Comparison of ENCODE assay signal across 11 cellular contexts in genomic region chr14:73567365-73567764, GRCh38. TPM values are rescaled to one million over a fixed set of nuclear protein-coding genes. Genes with fewer than 3 reads are reported as not detected.
DNase-seq lines count a peak whose midpoint lies in the region; ATAC-seq, FAIRE-seq and TF ChIP-seq lines count a peak whose summit lies in the region.
"Had no signal": no experiment of that assay in that cellular context is flagged by ENCODE, and none has a peak within 500 bp of the region (broad histone marks: within the 10 kb centered on the region; RNA-seq: fewer than 3 reads in every experiment).

No MANE protein-coding gene starts in this region.

- WGBS in HepG2 (ENCODE audit: low lambda C conversion rate): 81% methylated on average over 7 of the region's 7 CpGs
- no CpG with 5 or more reads among the region's 7 CpGs for WGBS in H9 (ENCODE audit: extremely low coverage, insufficient read length, low lambda C conversion rate)

- H3K79me2 ChIP-seq in HepG2 (ENCODE audit: insufficient read depth, low read length) (peaks cover 27% of the 10 kb centered on the region), H9 (ENCODE audit: insufficient read depth, low read length) (no peaks in the 10 kb centered on the region)

- H4K8ac ChIP-seq in H9 (replicated peaks; ENCODE audit: insufficient read length, low read depth, low read length): no peak overlapping the region

- DNase-seq in activated T-cell treated with anti-CD3 and anti-CD28 coated beads, Interleukin-2, amount 50 U/mL, for 24 hours: no peak
- DNase-seq in activated T-cell treated with anti-CD3 and anti-CD28 coated beads, Interleukin-2, amount 50 U/mL, for 1 hour: no peak
- DNase-seq in activated naive CD8-positive, alpha-beta T cell treated with anti-CD3 and anti-CD28 coated beads, Interleukin-2, amount 10 ng/mL, durations not matched to agents 7 days and 5 days: no peak
- DNase-seq in HepG2 (ENCODE audit: low spot score): peak; percentile 7
- no peak for DNase-seq in H9
- DNase-seq in NCI-H1694 (lab: John Stamatoyannopoulos, UW): no peak
- DNase-seq: left colon had no signal

- H3K14ac ChIP-seq in H9 (ENCODE audit: insufficient read depth, low read length): no peak overlapping the region

- no peak overlapping the region for H2AK5ac ChIP-seq in H9 (ENCODE audit: insufficient read length, low read length)

- no peak overlapping the region for H3K4ac ChIP-seq in H9 (ENCODE audit: low read depth, low read length)

- FAIRE-seq in HepG2 (lab: Jason Lieb, UNC): no peak
- FAIRE-seq: G401.6 had no signal

- H3K23ac ChIP-seq in H9 (ENCODE audit: insufficient read length, low read depth, low read length): no peak overlapping the region

- H3K9me3 ChIP-seq in HepG2 (ENCODE audit: low read length): no peaks in the 10 kb centered on the region
- H3K9me3 ChIP-seq in subcutaneous abdominal adipose tissue (ENCODE audit: control insufficient read depth in 5 of 5, low read length in 5 of 5): peaks cover 0 to 3% (median 0%) of the 10 kb centered on the region in 5 donors
- H3K9me3 ChIP-seq in H9 (ENCODE audit: control insufficient read depth, low read depth, low read length): no peaks in the 10 kb centered on the region
- H3K9me3 ChIP-seq: right atrium auricular region had no signal

- TF ChIP-seq EP300 in HepG2 (IDR thresholded peaks at IDR 0.05; ENCODE audit: low read depth in 2 of 2, low read length in 2 of 2): no peak
- TF ChIP-seq EP300 in HepG2 (CRISPR knock-in tag; IDR thresholded peaks at IDR 0.05; ENCODE audit: borderline replicate concordance): no peak

- intact Hi-C loops in HepG2 (cut with micrococcal nuclease; ENCODE audit: unreplicated experiment): loop anchor here (10.0 kb wide), 1 partner anchor 53 kb away; no protein-coding TSS in a partner anchor

- H2AFZ ChIP-seq in HepG2 (ENCODE audit: low read length) (no peak overlapping the region), H9 (ENCODE audit: low read length) (no peak overlapping the region)

- H4K91ac ChIP-seq in H9 (ENCODE audit: insufficient read length, low read depth, low read length): no peak overlapping the region

- H3K9ac ChIP-seq in HepG2 (ENCODE audit: insufficient read depth, low read depth, low read length): peak overlapping the region; percentile 92
- peak overlapping the region in 4 of 5 donors; percentile 6 to 79 (median 66) for H3K9ac ChIP-seq in subcutaneous abdominal adipose tissue (ENCODE audit: low read length in 5 of 5)
- H3K9ac ChIP-seq in H9 (ENCODE audit: extremely low read depth, insufficient read length, low read length): no peak overlapping the region

- H3K27me3 ChIP-seq in HepG2 (ENCODE audit: control insufficient read depth in 1 of 2, insufficient read depth in 2 of 2, low read length in 2 of 2) (no peaks in the 10 kb centered on the region), subcutaneous abdominal adipose tissue (ENCODE audit: control insufficient read depth in 5 of 5, insufficient read depth in 4 of 5, low read length in 5 of 5) (no peaks in the 10 kb centered on the region), H9 (ENCODE audit: insufficient read depth, low read length) (no peaks in the 10 kb centered on the region)
- H3K27me3 ChIP-seq: right atrium auricular region had no signal

- TF ChIP-seq POLR2A in HepG2 (IDR thresholded peaks at IDR 0.05; ENCODE audit: insufficient read depth in 1 of 2, low read depth in 2 of 2, low read length in 2 of 2): no peak

- peak overlapping the region; percentile 90 for H3K4me3 Mint-ChIP-seq in activated T-cell treated with anti-CD3 and anti-CD28 coated beads, Interleukin-2, amount 50 U/mL, for 24 hours
- peak overlapping the region; percentile 95 for H3K4me3 Mint-ChIP-seq in activated naive CD8-positive, alpha-beta T cell treated with anti-CD3 and anti-CD28 coated beads, Interleukin-2, amount 10 ng/mL, durations not matched to agents 7 days and 5 days
- no peak overlapping the region for H3K4me3 Mint-ChIP-seq in H9

- H3K36me3 ChIP-seq in HepG2 (replicated peaks in 1 of 2; ENCODE audit: control insufficient read depth in 1 of 2, insufficient read depth in 2 of 2, low read length in 2 of 2) (no peaks in the 10 kb centered on the region), subcutaneous abdominal adipose tissue (ENCODE audit: control insufficient read depth in 5 of 5, insufficient read depth in 5 of 5, low read length in 5 of 5) (no peaks in the 10 kb centered on the region)
- H3K36me3 ChIP-seq: right atrium auricular region had no signal

- no peak overlapping the region for H3K56ac ChIP-seq in H9 (ENCODE audit: insufficient read length, low read depth, low read length)

- H3K4me3 ChIP-seq in HepG2 (replicated peaks in 1 of 3; ENCODE audit: insufficient read depth in 1 of 3, low read depth in 2 of 3, low read length in 3 of 3) (peak overlapping the region; percentile 63 to 76 (median 74); a peak in 5 of 6 replicates), subcutaneous abdominal adipose tissue (ENCODE audit: low read depth in 1 of 5, low read length in 5 of 5) (peak overlapping the region; percentile 50 to 84 (median 82))

- H2BK120ac ChIP-seq in H9 (ENCODE audit: low read depth, low read length, poor library complexity, severe bottlenecking): no peak overlapping the region

- ATAC-seq in activated naive CD8-positive, alpha-beta T cell treated with anti-CD3 and anti-CD28 coated beads, Interleukin-2, amount 10 ng/mL, durations not matched to agents 7 days and 5 days (ENCODE audit: low read depth): no peak
- ATAC-seq in HepG2 (no peak), GM18861 (IDR thresholded peaks at IDR 0.05; ENCODE audit: unreplicated experiment) (no peak)
- ATAC-seq: left colon had no signal

- H2BK20ac ChIP-seq in H9 (ENCODE audit: low read depth, low read length, poor library complexity, severe bottlenecking): no peak overlapping the region

- no peak overlapping the region for H3T11ph ChIP-seq in H9 (ENCODE audit: low read length)

- peaks cover 31% of the 10 kb centered on the region for H3K4me1 ChIP-seq in HepG2 (ENCODE audit: insufficient read depth, low read length)
- peaks cover 2 to 47% (median 35%) of the 10 kb centered on the region in 5 donors for H3K4me1 ChIP-seq in subcutaneous abdominal adipose tissue (ENCODE audit: control insufficient read depth in 5 of 5, insufficient read depth in 5 of 5, low read length in 5 of 5)
- peaks cover 3% of the 10 kb centered on the region; the same call in 1 of the 2 replicates for H3K4me1 ChIP-seq in H9 (ENCODE audit: insufficient read depth, low read length)

- CTCF ChIA-PET in HepG2 (lab: Yijun Ruan, JAX; ENCODE audit: low intra/inter-chr PET ratio, low total read pairs): no interaction called here

- no peak for TF ChIP-seq RAD21 in HepG2 (CRISPR knock-in tag; IDR thresholded peaks at IDR 0.05)

- H2BK15ac ChIP-seq in H9 (ENCODE audit: low read depth, low read length): no peak overlapping the region

- peaks cover 59% of the 10 kb centered on the region for H3K36me3 Mint-ChIP-seq in activated T-cell treated with anti-CD3 and anti-CD28 coated beads, Interleukin-2, amount 50 U/mL, for 24 hours (ENCODE audit: low read depth)
- peaks cover 18% of the 10 kb centered on the region for H3K36me3 Mint-ChIP-seq in activated naive CD8-positive, alpha-beta T cell treated with anti-CD3 and anti-CD28 coated beads, Interleukin-2, amount 10 ng/mL, durations not matched to agents 7 days and 5 days
- H3K36me3 Mint-ChIP-seq in H9 (ENCODE audit: insufficient read depth in 1 of 3, low read depth in 3 of 3): peaks cover 10 to 29% (median 27%) of the 10 kb centered on the region in 3 experiments

- H3K4me1 Mint-ChIP-seq in activated T-cell treated with anti-CD3 and anti-CD28 coated beads, Interleukin-2, amount 50 U/mL, for 24 hours (ENCODE audit: low read depth): peaks cover 48% of the 10 kb centered on the region
- peaks cover 33% of the 10 kb centered on the region for H3K4me1 Mint-ChIP-seq in activated naive CD8-positive, alpha-beta T cell treated with anti-CD3 and anti-CD28 coated beads, Interleukin-2, amount 10 ng/mL, durations not matched to agents 7 days and 5 days
- peaks cover 24 to 31% of the 10 kb centered on the region in 2 experiments for H3K4me1 Mint-ChIP-seq in H9

- H3K27ac Mint-ChIP-seq in activated T-cell treated with anti-CD3 and anti-CD28 coated beads, Interleukin-2, amount 50 U/mL, for 24 hours: peak overlapping the region; percentile 98
- H3K27ac Mint-ChIP-seq in activated naive CD8-positive, alpha-beta T cell treated with anti-CD3 and anti-CD28 coated beads, Interleukin-2, amount 10 ng/mL, durations not matched to agents 7 days and 5 days: peak overlapping the region; percentile 98
- H3K27ac Mint-ChIP-seq in H9: no peak overlapping the region

- no TSS peak for BruUV-seq in HepG2 (replicated peaks; lab: Mats Ljungman, UMichigan)

- H3K4me2 ChIP-seq in HepG2 (ENCODE audit: low read depth, low read length) (peak overlapping the region; percentile 86), H9 (ENCODE audit: insufficient read depth, insufficient read length, low read length) (no peak overlapping the region)

- H3K27me3 Mint-ChIP-seq in activated T-cell treated with anti-CD3 and anti-CD28 coated beads, Interleukin-2, amount 50 U/mL, for 24 hours: no peaks in the 10 kb centered on the region
- no peaks in the 10 kb centered on the region for H3K27me3 Mint-ChIP-seq in activated naive CD8-positive, alpha-beta T cell treated with anti-CD3 and anti-CD28 coated beads, Interleukin-2, amount 10 ng/mL, durations not matched to agents 7 days and 5 days
- H3K27me3 Mint-ChIP-seq in H9 (ENCODE audit: low read depth): peaks cover 15% of the 10 kb centered on the region

- H3K23me2 ChIP-seq in H9 (ENCODE audit: insufficient read length, low read depth, low read length, poor library complexity, severe bottlenecking): peaks cover 7% of the 10 kb centered on the region

- POLR2A ChIA-PET in activated naive CD8-positive, alpha-beta T cell treated with anti-CD3 and anti-CD28 coated beads, Interleukin-2, amount 10 ng/mL, durations not matched to agents 7 days and 5 days (lab: Charles Lee): interaction anchor here (1.3 to 3.7 kb wide), 3 partner anchors 58 to 77 kb away, joined by 3 to 23 read pairs (median 4); partner anchors contain the start of gene RIOX1
- POLR2A ChIA-PET in HepG2 (lab: Yijun Ruan, JAX): interaction anchor here (1.3 to 6.4 kb wide), 4 partner anchors 30 to 319 kb away, joined by 3 to 108 read pairs (median 18); partner anchors contain the start of genes ACOT1, ACOT6 and ZNF410

- peaks cover 4% of the 10 kb centered on the region for H3K9me3 Mint-ChIP-seq in activated T-cell treated with anti-CD3 and anti-CD28 coated beads, Interleukin-2, amount 50 U/mL, for 24 hours
- peaks cover 5% of the 10 kb centered on the region for H3K9me3 Mint-ChIP-seq in activated naive CD8-positive, alpha-beta T cell treated with anti-CD3 and anti-CD28 coated beads, Interleukin-2, amount 10 ng/mL, durations not matched to agents 7 days and 5 days
- H3K9me3 Mint-ChIP-seq in H9: peaks cover 10 to 13% of the 10 kb centered on the region in 2 experiments

- no peaks in the 10 kb centered on the region for H3K79me1 ChIP-seq in H9 (ENCODE audit: insufficient read depth, low read depth, low read length, poor library complexity, severe bottlenecking)

- H2BK12ac ChIP-seq in H9 (ENCODE audit: insufficient read length, low read depth, low read length): no peak overlapping the region

- TF ChIP-seq CTCF in HepG2 (CRISPR knock-in tag; IDR thresholded peaks at IDR 0.05) (no peak), H9 (conservative IDR thresholded peaks at IDR 0.05) (no peak)

- H3K18ac ChIP-seq in H9 (ENCODE audit: insufficient read length, low read depth, low read length): no peak overlapping the region

- H4K5ac ChIP-seq in H9 (ENCODE audit: insufficient read length, low read depth, low read length): no peak overlapping the region

- in situ Hi-C loops in HepG2 (cut with HindIII; ENCODE audit: extremely low pct_ligation_motif_present, low pct_unique_long_range_greater_than_20kb): no loop called here

- H2BK5ac ChIP-seq in H9 (ENCODE audit: insufficient read length, low read length): no peak overlapping the region

- H3K27ac ChIP-seq in HepG2 (ENCODE audit: extremely low read length, insufficient read depth, low read length) (peak overlapping the region; percentile 97), subcutaneous abdominal adipose tissue (ENCODE audit: low read depth, low read length) (peak overlapping the region; percentile 95), H9 (ENCODE audit: insufficient read length, low read depth, low read length) (no peak overlapping the region)

- 0 out of 2 replicates have a peak, but pooled peaks cover 3% of the 10 kb centered on the region for H4K20me1 ChIP-seq in HepG2 (ENCODE audit: insufficient read depth, low read length)
- no peaks in the 10 kb centered on the region for H4K20me1 ChIP-seq in H9 (ENCODE audit: control insufficient read depth, insufficient read depth, insufficient read length)

RNA-seq across cellular contexts. Expression of gene ACOT2, which starts 1.6 kb away (rescaled TPM):
- 10 to 100 TPM; 13.4 to 14.5 TPM for total RNA-seq in activated naive CD8-positive, alpha-beta T cell treated with anti-CD3 and anti-CD28 coated beads, Interleukin-2, amount 10 ng/mL, durations not matched to agents 7 days and 5 days
- total RNA-seq in HepG2 (2016; rRNA removed; fragmentation: Illumina TruSeq; extraction: Trizol): 110 and 124 TPM in 2 replicates
- 14.7 and 17.6 TPM in 2 replicates for total RNA-seq in HepG2 (2016; cell fraction: cytosol; rRNA removed; fragmentation: Illumina TruSeq; extraction: Trizol; ENCODE audit: low read depth)
- 109 and 116 TPM in 2 replicates for total RNA-seq in HepG2 (2016; cell fraction: insoluble cytoplasmic fraction; rRNA removed; fragmentation: Illumina TruSeq; extraction: Trizol)
- total RNA-seq in HepG2 (2016; cell fraction: membrane; rRNA removed; fragmentation: Illumina TruSeq; extraction: Trizol): 22.3 and 24.6 TPM in 2 replicates
- total RNA-seq in HepG2 (2016; cell fraction: nucleus; rRNA removed; fragmentation: Illumina TruSeq; extraction: Trizol): 40.8 and 48.3 TPM in 2 replicates
- polyA plus RNA-seq in HepG2 (2011; rRNA removed): 60.0 and 71.6 TPM in 2 replicates
- 93.9 and 113 TPM in 2 replicates for polyA plus RNA-seq in HepG2 (2011; cell fraction: cytosol; rRNA removed)
- polyA plus RNA-seq in HepG2 (2011; cell fraction: nucleus; rRNA removed): 64.7 and 68.1 TPM in 2 replicates
- polyA plus RNA-seq in HepG2 (2012): 59.4 and 64.3 TPM in 2 replicates
- 14.7 and 14.8 TPM in 2 replicates for polyA plus RNA-seq in HepG2 (2016; cell fraction: cytosol; fragmentation: Illumina TruSeq; extraction: Trizol; ENCODE audit: low read depth)
- polyA plus RNA-seq in HepG2 (2016; cell fraction: insoluble cytoplasmic fraction; fragmentation: Illumina TruSeq; extraction: Trizol; ENCODE audit: low read depth): 89.8 and 98.1 TPM in 2 replicates
- 16.3 and 17.4 TPM in 2 replicates for polyA plus RNA-seq in HepG2 (2016; cell fraction: membrane; fragmentation: Illumina TruSeq; extraction: Trizol; ENCODE audit: low read depth)
- polyA plus RNA-seq in HepG2 (2016; cell fraction: nucleus; fragmentation: Illumina TruSeq; extraction: Trizol; ENCODE audit: insufficient read depth, low read depth): 58.3 and 63.3 TPM in 2 replicates
- 20.5 and 68.0 TPM in 2 replicates for polyA minus RNA-seq in HepG2 (2011; rRNA and poly(A)+ RNA removed; ENCODE audit: low replicate concordance)
- 34.6 and 41.1 TPM in 2 replicates for polyA minus RNA-seq in HepG2 (2011; cell fraction: cytosol; rRNA and poly(A)+ RNA removed)
- polyA minus RNA-seq in HepG2 (2011; cell fraction: nucleus; rRNA and poly(A)+ RNA removed): 26.5 and 28.0 TPM in 2 replicates
- 10.2 and 10.3 TPM in 2 replicates for total RNA-seq in H9 (2021)

RNA-seq across cellular contexts. Expression of gene HEATR4, which starts 8.6 kb away (rescaled TPM):
- total RNA-seq in activated naive CD8-positive, alpha-beta T cell treated with anti-CD3 and anti-CD28 coated beads, Interleukin-2, amount 10 ng/mL, durations not matched to agents 7 days and 5 days: not detected
- total RNA-seq in HepG2 (2016; rRNA removed; fragmentation: Illumina TruSeq; extraction: Trizol): 0.22 TPM in 1 of 2 replicates, not detected in the other
- total RNA-seq in HepG2 (2016; cell fraction: cytosol; rRNA removed; fragmentation: Illumina TruSeq; extraction: Trizol; ENCODE audit: low read depth): 0.09 TPM in 1 of 2 replicates, not detected in the other
- 0.04 and 0.17 TPM in 2 replicates for total RNA-seq in HepG2 (2016; cell fraction: insoluble cytoplasmic fraction; rRNA removed; fragmentation: Illumina TruSeq; extraction: Trizol)
- total RNA-seq in HepG2 (2016; cell fraction: membrane; rRNA removed; fragmentation: Illumina TruSeq; extraction: Trizol): 0.06 TPM in 1 of 2 replicates, not detected in the other
- total RNA-seq in HepG2 (2016; cell fraction: nucleus; rRNA removed; fragmentation: Illumina TruSeq; extraction: Trizol): 0.40 TPM in 1 of 2 replicates, not detected in the other
- polyA plus RNA-seq in HepG2 (2011; rRNA removed): 0.08 TPM in 1 of 2 replicates, not detected in the other
- 0.01 TPM in 2 replicates for polyA plus RNA-seq in HepG2 (2011; cell fraction: cytosol; rRNA removed)
- polyA plus RNA-seq in HepG2 (2011; cell fraction: nucleus; rRNA removed): 0.14 and 0.17 TPM in 2 replicates
- 1.6 and 1.9 TPM in 2 replicates for polyA plus RNA-seq in HepG2 (2012)
- polyA plus RNA-seq in HepG2 (2016; cell fraction: cytosol; fragmentation: Illumina TruSeq; extraction: Trizol; ENCODE audit: low read depth): not detected in 2 replicates
- not detected in 2 replicates for polyA plus RNA-seq in HepG2 (2016; cell fraction: insoluble cytoplasmic fraction; fragmentation: Illumina TruSeq; extraction: Trizol; ENCODE audit: low read depth)
- not detected in 2 replicates for polyA plus RNA-seq in HepG2 (2016; cell fraction: membrane; fragmentation: Illumina TruSeq; extraction: Trizol; ENCODE audit: low read depth)
- polyA plus RNA-seq in HepG2 (2016; cell fraction: nucleus; fragmentation: Illumina TruSeq; extraction: Trizol; ENCODE audit: insufficient read depth, low read depth): 0.25 TPM in 1 of 2 replicates, not detected in the other
- 0.20 and 0.58 TPM in 2 replicates for polyA minus RNA-seq in HepG2 (2011; rRNA and poly(A)+ RNA removed; ENCODE audit: low replicate concordance)
- not detected in 2 replicates for polyA minus RNA-seq in HepG2 (2011; cell fraction: cytosol; rRNA and poly(A)+ RNA removed)
- 1.1 and 1.2 TPM in 2 replicates for polyA minus RNA-seq in HepG2 (2011; cell fraction: nucleus; rRNA and poly(A)+ RNA removed)
- total RNA-seq in H9 (2021): 0.15 and 0.31 TPM in 2 replicates

RNA-seq across cellular contexts. Expression of gene ACOT4, which starts 24.3 kb away (rescaled TPM):
- total RNA-seq in activated naive CD8-positive, alpha-beta T cell treated with anti-CD3 and anti-CD28 coated beads, Interleukin-2, amount 10 ng/mL, durations not matched to agents 7 days and 5 days: 1 to 10 TPM; 1.9 TPM
- 0.04 TPM in 1 of 2 replicates, not detected in the other for total RNA-seq in HepG2 (2016; rRNA removed; fragmentation: Illumina TruSeq; extraction: Trizol)
- not detected in 2 replicates for total RNA-seq in HepG2 (2016; cell fraction: cytosol; rRNA removed; fragmentation: Illumina TruSeq; extraction: Trizol; ENCODE audit: low read depth)
- 0.04 TPM in 1 of 2 replicates, not detected in the other for total RNA-seq in HepG2 (2016; cell fraction: insoluble cytoplasmic fraction; rRNA removed; fragmentation: Illumina TruSeq; extraction: Trizol)
- total RNA-seq in HepG2 (2016; cell fraction: membrane; rRNA removed; fragmentation: Illumina TruSeq; extraction: Trizol): not detected in 2 replicates
- not detected in 2 replicates for total RNA-seq in HepG2 (2016; cell fraction: nucleus; rRNA removed; fragmentation: Illumina TruSeq; extraction: Trizol)
- 0.05 TPM in 1 of 2 replicates, not detected in the other for polyA plus RNA-seq in HepG2 (2011; rRNA removed)
- 0.03 and 0.05 TPM in 2 replicates for polyA plus RNA-seq in HepG2 (2011; cell fraction: cytosol; rRNA removed)
- polyA plus RNA-seq in HepG2 (2011; cell fraction: nucleus; rRNA removed): 0.16 TPM in 1 of 2 replicates, not detected in the other
- 0.07 and 0.08 TPM in 2 replicates for polyA plus RNA-seq in HepG2 (2012)
- polyA plus RNA-seq in HepG2 (2016; cell fraction: cytosol; fragmentation: Illumina TruSeq; extraction: Trizol; ENCODE audit: low read depth): not detected in 2 replicates
- polyA plus RNA-seq in HepG2 (2016; cell fraction: insoluble cytoplasmic fraction; fragmentation: Illumina TruSeq; extraction: Trizol; ENCODE audit: low read depth): not detected in 2 replicates
- polyA plus RNA-seq in HepG2 (2016; cell fraction: membrane; fragmentation: Illumina TruSeq; extraction: Trizol; ENCODE audit: low read depth): 0.07 TPM in 1 of 2 replicates, not detected in the other
- polyA plus RNA-seq in HepG2 (2016; cell fraction: nucleus; fragmentation: Illumina TruSeq; extraction: Trizol; ENCODE audit: insufficient read depth, low read depth): not detected in 2 replicates
- polyA minus RNA-seq in HepG2 (2011; rRNA and poly(A)+ RNA removed; ENCODE audit: low replicate concordance): 0.26 TPM in 1 of 2 replicates, not detected in the other
- not detected in 2 replicates for polyA minus RNA-seq in HepG2 (2011; cell fraction: cytosol; rRNA and poly(A)+ RNA removed)
- not detected in 2 replicates for polyA minus RNA-seq in HepG2 (2011; cell fraction: nucleus; rRNA and poly(A)+ RNA removed)
- total RNA-seq in H9 (2021): 1.8 and 1.9 TPM in 2 replicates

RNA-seq across cellular contexts. Expression of gene ACOT1, which starts 30.4 kb away (rescaled TPM):
- 1 to 10 TPM; 1.3 to 2.0 TPM for total RNA-seq in activated naive CD8-positive, alpha-beta T cell treated with anti-CD3 and anti-CD28 coated beads, Interleukin-2, amount 10 ng/mL, durations not matched to agents 7 days and 5 days
- total RNA-seq in HepG2 (2016; rRNA removed; fragmentation: Illumina TruSeq; extraction: Trizol): 38.2 and 40.4 TPM in 2 replicates
- total RNA-seq in HepG2 (2016; cell fraction: cytosol; rRNA removed; fragmentation: Illumina TruSeq; extraction: Trizol; ENCODE audit: low read depth): 4.1 and 5.2 TPM in 2 replicates
- total RNA-seq in HepG2 (2016; cell fraction: insoluble cytoplasmic fraction; rRNA removed; fragmentation: Illumina TruSeq; extraction: Trizol): 36.2 and 38.3 TPM in 2 replicates
- 7.6 and 9.3 TPM in 2 replicates for total RNA-seq in HepG2 (2016; cell fraction: membrane; rRNA removed; fragmentation: Illumina TruSeq; extraction: Trizol)
- 21.0 and 22.0 TPM in 2 replicates for total RNA-seq in HepG2 (2016; cell fraction: nucleus; rRNA removed; fragmentation: Illumina TruSeq; extraction: Trizol)
- polyA plus RNA-seq in HepG2 (2011; rRNA removed): 24.3 and 31.6 TPM in 2 replicates
- 33.0 and 37.5 TPM in 2 replicates for polyA plus RNA-seq in HepG2 (2011; cell fraction: cytosol; rRNA removed)
- 18.0 and 23.9 TPM in 2 replicates for polyA plus RNA-seq in HepG2 (2011; cell fraction: nucleus; rRNA removed)
- polyA plus RNA-seq in HepG2 (2012): 14.1 and 23.5 TPM in 2 replicates
- polyA plus RNA-seq in HepG2 (2016; cell fraction: cytosol; fragmentation: Illumina TruSeq; extraction: Trizol; ENCODE audit: low read depth): 3.5 and 4.3 TPM in 2 replicates
- polyA plus RNA-seq in HepG2 (2016; cell fraction: insoluble cytoplasmic fraction; fragmentation: Illumina TruSeq; extraction: Trizol; ENCODE audit: low read depth): 37.7 and 41.3 TPM in 2 replicates
- 5.2 and 5.5 TPM in 2 replicates for polyA plus RNA-seq in HepG2 (2016; cell fraction: membrane; fragmentation: Illumina TruSeq; extraction: Trizol; ENCODE audit: low read depth)
- 23.5 and 24.3 TPM in 2 replicates for polyA plus RNA-seq in HepG2 (2016; cell fraction: nucleus; fragmentation: Illumina TruSeq; extraction: Trizol; ENCODE audit: insufficient read depth, low read depth)
- 4.5 and 25.4 TPM in 2 replicates for polyA minus RNA-seq in HepG2 (2011; rRNA and poly(A)+ RNA removed; ENCODE audit: low replicate concordance)
- 12.0 and 13.8 TPM in 2 replicates for polyA minus RNA-seq in HepG2 (2011; cell fraction: cytosol; rRNA and poly(A)+ RNA removed)
- polyA minus RNA-seq in HepG2 (2011; cell fraction: nucleus; rRNA and poly(A)+ RNA removed): 9.9 and 15.3 TPM in 2 replicates
- total RNA-seq in H9 (2021): 2.0 and 3.9 TPM in 2 replicates

RNA-seq across cellular contexts. Expression of gene ACOT6, which starts 45.0 kb away (rescaled TPM):
- not detected for total RNA-seq in activated naive CD8-positive, alpha-beta T cell treated with anti-CD3 and anti-CD28 coated beads, Interleukin-2, amount 10 ng/mL, durations not matched to agents 7 days and 5 days
- total RNA-seq in HepG2 (2016; rRNA removed; fragmentation: Illumina TruSeq; extraction: Trizol): 0.27 TPM in 1 of 2 replicates, not detected in the other
- total RNA-seq in HepG2 (2016; cell fraction: cytosol; rRNA removed; fragmentation: Illumina TruSeq; extraction: Trizol; ENCODE audit: low read depth): 0.20 TPM in 1 of 2 replicates, not detected in the other
- total RNA-seq in HepG2 (2016; cell fraction: insoluble cytoplasmic fraction; rRNA removed; fragmentation: Illumina TruSeq; extraction: Trizol): 0.19 TPM in 2 replicates
- 0.21 and 0.31 TPM in 2 replicates for total RNA-seq in HepG2 (2016; cell fraction: membrane; rRNA removed; fragmentation: Illumina TruSeq; extraction: Trizol)
- not detected in 2 replicates for total RNA-seq in HepG2 (2016; cell fraction: nucleus; rRNA removed; fragmentation: Illumina TruSeq; extraction: Trizol)
- polyA plus RNA-seq in HepG2 (2011; rRNA removed): 0.15 and 0.24 TPM in 2 replicates
- polyA plus RNA-seq in HepG2 (2011; cell fraction: cytosol; rRNA removed): 0.05 and 0.21 TPM in 2 replicates
- polyA plus RNA-seq in HepG2 (2011; cell fraction: nucleus; rRNA removed): not detected in 2 replicates
- not detected in 2 replicates for polyA plus RNA-seq in HepG2 (2012)
- 0.10 TPM in 1 of 2 replicates, not detected in the other for polyA plus RNA-seq in HepG2 (2016; cell fraction: cytosol; fragmentation: Illumina TruSeq; extraction: Trizol; ENCODE audit: low read depth)
- not detected in 2 replicates for polyA plus RNA-seq in HepG2 (2016; cell fraction: insoluble cytoplasmic fraction; fragmentation: Illumina TruSeq; extraction: Trizol; ENCODE audit: low read depth)
- polyA plus RNA-seq in HepG2 (2016; cell fraction: membrane; fragmentation: Illumina TruSeq; extraction: Trizol; ENCODE audit: low read depth): 0.32 and 0.34 TPM in 2 replicates
- polyA plus RNA-seq in HepG2 (2016; cell fraction: nucleus; fragmentation: Illumina TruSeq; extraction: Trizol; ENCODE audit: insufficient read depth, low read depth): not detected in 2 replicates
- polyA minus RNA-seq in HepG2 (2011; rRNA and poly(A)+ RNA removed; ENCODE audit: low replicate concordance): 0.12 and 0.28 TPM in 2 replicates
- 0.70 TPM in 1 of 2 replicates, not detected in the other for polyA minus RNA-seq in HepG2 (2011; cell fraction: cytosol; rRNA and poly(A)+ RNA removed)
- polyA minus RNA-seq in HepG2 (2011; cell fraction: nucleus; rRNA and poly(A)+ RNA removed): 0.50 TPM in 1 of 2 replicates, not detected in the other
- not detected in 2 replicates for total RNA-seq in H9 (2021)
- total RNA-seq: left colon, right atrium auricular region had no signal

Comparison
In these comparisons a context has a peak if more than half of its experiments do, and no peak if none do; other contexts are left out.
1. H3K27ac Mint-ChIP-seq: peak in activated T-cell treated with anti-CD3 and anti-CD28 coated beads, Interleukin-2, amount 50 U/mL, for 24 hours (single experiment) and activated naive CD8-positive, alpha-beta T cell treated with anti-CD3 and anti-CD28 coated beads, Interleukin-2, amount 10 ng/mL, durations not matched to agents 7 days and 5 days (single experiment); none in H9 (0 of 3).
2. H3K4me3 Mint-ChIP-seq: peak in activated T-cell treated with anti-CD3 and anti-CD28 coated beads, Interleukin-2, amount 50 U/mL, for 24 hours (single experiment) and activated naive CD8-positive, alpha-beta T cell treated with anti-CD3 and anti-CD28 coated beads, Interleukin-2, amount 10 ng/mL, durations not matched to agents 7 days and 5 days (single experiment); none in H9 (0 of 2).